ENCODE assay signal across 12 cellular contexts in genomic region chr1:32353886-32354570, GRCh38. TPM values are rescaled to one million over a fixed set of nuclear protein-coding genes. Genes with fewer than 3 reads are reported as not detected.
A peak's percentile ranks its signal among the peaks of the same experiment; 100 is the strongest.
DNase-seq lines count a peak whose midpoint lies in the region; ATAC-seq, FAIRE-seq and TF ChIP-seq lines count a peak whose summit lies in the region.
"Had no signal": no experiment of that assay in that cellular context is flagged by ENCODE, and none has a peak within 500 bp of the region (broad histone marks: within the 10 kb centered on the region; RNA-seq: fewer than 3 reads in every experiment).

No MANE protein-coding gene starts in this region.

- H3K4me3 Mint-ChIP-seq in T-helper 2 cell treated with Interferon-gamma antibody and Interleukin-4, amounts not matched to agents 5 μg/mL and 100 μg/mL, for 36 hours: peak overlapping the region; percentile 2

- FAIRE-seq in kidney (lab: Jason Lieb, UNC): no peak

- no peak for DNase-seq in T-helper 2 cell treated with Interferon-gamma antibody and Interleukin-4, amounts not matched to agents 5 μg/mL and 100 μg/mL, for 36 hours (ENCODE audit: low spot score)
- DNase-seq in T-helper 2 cell (no peak), brain microvascular endothelial cell (peak; percentile 53), kidney (peak; percentile 88), tibial artery (peak in 1 of 2 donors; percentile 70), putamen (ENCODE audit: low spot score) (no peak), NCI-H2196 treated with DMSO at 0.1 percent for 48 hours (lab: John Stamatoyannopoulos, UW; ENCODE audit: unreplicated experiment) (no peak)
- DNase-seq: activated CD4-positive, alpha-beta T cell treated with anti-CD3 and anti-CD28 coated beads for 1 hour; effector CD4-positive, alpha-beta T cell; NCI-H446 had no signal

- H3K4me1 Mint-ChIP-seq in T-helper 2 cell treated with Interferon-gamma antibody and Interleukin-4, amounts not matched to agents 5 μg/mL and 100 μg/mL, for 36 hours (ENCODE audit: low read depth): peaks cover 22% of the 10 kb centered on the region

- in situ Hi-C loops in brain microvascular endothelial cell (cut with HindIII; ENCODE audit: low pct_ligation_motif_present, low sequenced_read_pairs): no loop called here

- intact Hi-C loops in kidney (cut with DNase I): no loop called here
- intact Hi-C loops in tibial artery (cut with DNase I; ENCODE audit: low total_unique reads): loop anchor here (5.0 kb wide), 1 partner anchor 152 kb away; the partner anchor contains the start of gene CCDC28B

- no peaks in the 10 kb centered on the region for H3K9me3 Mint-ChIP-seq in T-helper 2 cell treated with Interferon-gamma antibody and Interleukin-4, amounts not matched to agents 5 μg/mL and 100 μg/mL, for 36 hours

- H3K27me3 Mint-ChIP-seq in T-helper 2 cell treated with Interferon-gamma antibody and Interleukin-4, amounts not matched to agents 5 μg/mL and 100 μg/mL, for 36 hours (ENCODE audit: low read depth): peaks cover 5% of the 10 kb centered on the region

- no peak for ATAC-seq in GM21423 (IDR thresholded peaks at IDR 0.05; ENCODE audit: unreplicated experiment)

- H3K27ac Mint-ChIP-seq in T-helper 2 cell treated with Interferon-gamma antibody and Interleukin-4, amounts not matched to agents 5 μg/mL and 100 μg/mL, for 36 hours: no peak overlapping the region

- no peaks in the 10 kb centered on the region for H3K9me3 ChIP-seq in kidney (ENCODE audit: control insufficient read depth in 1 of 2, low read length in 2 of 2)
- H3K9me3 ChIP-seq in tibial artery: no peaks in the 10 kb centered on the region
- H3K9me3 ChIP-seq: neutrophil had no signal

- H3K27me3 ChIP-seq in brain microvascular endothelial cell (replicated peaks) (no peaks in the 10 kb centered on the region), tibial artery (no peaks in the 10 kb centered on the region)

- H3K9ac ChIP-seq in kidney (ENCODE audit: low read length in 2 of 2): no peak overlapping the region

- peaks cover 8 to 22% of the 10 kb centered on the region in 2 donors for H3K4me1 ChIP-seq in kidney (ENCODE audit: control insufficient read depth in 1 of 2, insufficient read depth in 1 of 2, low read depth in 1 of 2, low read length in 2 of 2)
- peaks cover 0 to 21% (median 20%) of the 10 kb centered on the region in 4 donors for H3K4me1 ChIP-seq in tibial artery

- H3K36me3 ChIP-seq in brain microvascular endothelial cell (replicated peaks): no peaks in the 10 kb centered on the region
- no peaks in the 10 kb centered on the region for H3K36me3 ChIP-seq in kidney (ENCODE audit: control insufficient read depth in 1 of 2, insufficient read depth in 2 of 2, low read length in 2 of 2)
- no peaks in the 10 kb centered on the region for H3K36me3 ChIP-seq in tibial artery
- H3K36me3 ChIP-seq: neutrophil had no signal

- H3K27ac ChIP-seq in brain microvascular endothelial cell (peak overlapping the region; percentile 22), kidney (ENCODE audit: low read depth in 2 of 2, low read length in 2 of 2) (peak overlapping the region in 1 of 2 donors; percentile 54), tibial artery (peak overlapping the region; percentile 16 to 18)
- H3K27ac ChIP-seq: neutrophil had no signal

- H3K4me3 ChIP-seq in brain microvascular endothelial cell (ENCODE audit: low read depth, low read length) (no peak overlapping the region), kidney (ENCODE audit: low read length in 2 of 2) (no peak overlapping the region), tibial artery (no peak overlapping the region)

- TF ChIP-seq CTCF in brain microvascular endothelial cell (IDR thresholded peaks at IDR 0.05; ENCODE audit: low read depth, low read length, missing control alignments) (no peak), kidney (IDR thresholded peaks at IDR 0.05; ENCODE audit: borderline replicate concordance, extremely low read depth, insufficient read depth) (no peak), tibial artery (IDR thresholded peaks at IDR 0.05) (no peak)

- H3K36me3 Mint-ChIP-seq in T-helper 2 cell treated with Interferon-gamma antibody and Interleukin-4, amounts not matched to agents 5 μg/mL and 100 μg/mL, for 36 hours (ENCODE audit: low read depth): no peaks in the 10 kb centered on the region

RNA-seq across cellular contexts. Expression of gene FAM229A, which starts 8.3 kb away (rescaled TPM):
- total RNA-seq in kidney: 9.7 TPM
- 6.4 TPM for polyA plus RNA-seq in kidney (ENCODE audit: insufficient read depth, low read depth, low replicate concordance)

RNA-seq across cellular contexts. Expression of gene TSSK3, which starts 8.3 kb away (rescaled TPM):
- total RNA-seq in kidney: 4.3 TPM
- not detected for polyA plus RNA-seq in kidney (ENCODE audit: insufficient read depth, low read depth, low replicate concordance)

RNA-seq across cellular contexts. Expression of gene MARCKSL1, which starts 18.0 kb away (rescaled TPM):
- total RNA-seq in kidney: 58.6 TPM
- polyA plus RNA-seq in kidney (ENCODE audit: insufficient read depth, low read depth, low replicate concordance): 29.8 TPM

RNA-seq across cellular contexts. Expression of gene BSDC1, which starts 40.2 kb away (rescaled TPM):
- 61.7 TPM for total RNA-seq in kidney
- 40.2 TPM for polyA plus RNA-seq in kidney (ENCODE audit: insufficient read depth, low read depth, low replicate concordance)

Comparison
In these comparisons a context has a peak if more than half of its experiments do, and no peak if none do; other contexts are left out.
1. DNase-seq: peak in brain microvascular endothelial cell (single experiment) and kidney (single experiment); none in T-helper 2 cell treated with Interferon-gamma antibody and Interleukin-4, amounts not matched to agents 5 μg/mL and 100 μg/mL, for 36 hours (single experiment), T-helper 2 cell (0 of 5), putamen (single experiment) and NCI-H2196 treated with DMSO at 0.1 percent for 48 hours (single experiment).